ENCODE assay signal across 9 cellular contexts in genomic region chr2:67974564-67975430, GRCh38.
DNase-seq lines count a peak whose midpoint lies in the region; ATAC-seq and TF ChIP-seq lines count a peak whose summit lies in the region.
"Had no signal": no experiment of that assay in that cellular context is flagged by ENCODE, and none has a peak within 500 bp of the region (broad histone marks: within the 10 kb centered on the region; RNA-seq: fewer than 3 reads in every experiment).

No MANE protein-coding gene starts in this region.

- no peak overlapping the region for H3K4me3 ChIP-seq in heart left ventricle

- peaks cover 0 to 6% (median 0%) of the 10 kb centered on the region in 9 donors for H3K27me3 ChIP-seq in heart left ventricle

- H3K4me3 Mint-ChIP-seq in T-helper 17 cell, result peak overlapping the region; percentile 52
- H3K4me3 Mint-ChIP-seq: activated naive CD8-positive, alpha-beta T cell treated with anti-CD3 and anti-CD28 coated beads, Interleukin-2, amount 10 ng/mL, durations not matched to agents 7 days and 5 days had no signal

- intact Hi-C loops in heart left ventricle (cut with DNase I), result no loop called here
- intact Hi-C loops in sciatic nerve (cut with DNase I), result no loop called here

- ATAC-seq in T-helper 17 cell (no peak), heart left ventricle (peak in 3 of 4 donors; percentile 57 to 79 (median 67)), sciatic nerve (peak; percentile 68), GM21423 (IDR thresholded peaks at IDR 0.05; ENCODE audit: unreplicated experiment) (no peak), GM21528 (IDR thresholded peaks at IDR 0.05; ENCODE audit: low FRiP score, unreplicated experiment) (no peak)

- WGBS in heart left ventricle, 4 donors, result 41 to 47% (median 45%) methylated on average over 7 of the region's 7 CpGs

- peak overlapping the region in 1 of 12 donors; percentile 33 for H3K27ac ChIP-seq in heart left ventricle

- no peak overlapping the region for H3K27ac Mint-ChIP-seq in T-helper 17 cell
- H3K27ac Mint-ChIP-seq: activated naive CD8-positive, alpha-beta T cell treated with anti-CD3 and anti-CD28 coated beads, Interleukin-2, amount 10 ng/mL, durations not matched to agents 7 days and 5 days had no signal

- DNase-seq in HT-29 (ENCODE audit: low spot score), result peak; percentile 33
- DNase-seq in T-helper 17 cell, result no peak
- DNase-seq in heart left ventricle, result peak in 4 of 5 donors; percentile 23 to 63 (median 32)
- peak; percentile 57 for DNase-seq in sciatic nerve (ENCODE audit: low spot score)
- no peak for DNase-seq in erythroblast (lab: John Stamatoyannopoulos, UW)
- no peak for DNase-seq in NCI-H2081 treated with DMSO at 0.1 percent for 48 hours (lab: John Stamatoyannopoulos, UW)
- DNase-seq: activated naive CD8-positive, alpha-beta T cell treated with anti-CD3 and anti-CD28 coated beads, Interleukin-2, amount 10 ng/mL, durations not matched to agents 7 days and 5 days had no signal

- H3K36me3 ChIP-seq in heart left ventricle, result no peaks in the 10 kb centered on the region

- peaks cover 0 to 14% (median 4%) of the 10 kb centered on the region in 12 donors for H3K4me1 ChIP-seq in heart left ventricle

- peaks cover 3% of the 10 kb centered on the region for H3K4me1 Mint-ChIP-seq in T-helper 17 cell
- H3K4me1 Mint-ChIP-seq: activated naive CD8-positive, alpha-beta T cell treated with anti-CD3 and anti-CD28 coated beads, Interleukin-2, amount 10 ng/mL, durations not matched to agents 7 days and 5 days had no signal

- peaks cover 16% of the 10 kb centered on the region for H3K27me3 Mint-ChIP-seq in T-helper 17 cell

- no peaks in the 10 kb centered on the region for H3K36me3 Mint-ChIP-seq in T-helper 17 cell (ENCODE audit: low read depth)
- H3K36me3 Mint-ChIP-seq: activated naive CD8-positive, alpha-beta T cell treated with anti-CD3 and anti-CD28 coated beads, Interleukin-2, amount 10 ng/mL, durations not matched to agents 7 days and 5 days had no signal

- H3K9me3 ChIP-seq in T-helper 17 cell (ENCODE audit: control insufficient read depth, low read length, poor library complexity, severe bottlenecking) (no peaks in the 10 kb centered on the region), heart left ventricle (no peaks in the 10 kb centered on the region)

- no peak for TF ChIP-seq POLR2A in heart left ventricle (IDR thresholded peaks at IDR 0.05)
- TF ChIP-seq POLR2A in erythroblast (IDR thresholded peaks at IDR 0.05; ENCODE audit: low read length), result no peak

- TF ChIP-seq CTCF in heart left ventricle (IDR thresholded peaks at IDR 0.05), result no peak

Comparison
In these comparisons a context has a peak if more than half of its experiments do, and no peak if none do; other contexts are left out.
1. DNase-seq: peak in HT-29 (single experiment), heart left ventricle (4 of 5) and sciatic nerve (single experiment); none in T-helper 17 cell (0 of 3), erythroblast (0 of 2) and NCI-H2081 treated with DMSO at 0.1 percent for 48 hours (single experiment).
2. ATAC-seq: peak in heart left ventricle (3 of 4) and sciatic nerve (single experiment); none in T-helper 17 cell (single experiment), GM21423 (single experiment) and GM21528 (single experiment).